1 cellular context compared by ENCODE assay signal in the genomic region with DNA sequence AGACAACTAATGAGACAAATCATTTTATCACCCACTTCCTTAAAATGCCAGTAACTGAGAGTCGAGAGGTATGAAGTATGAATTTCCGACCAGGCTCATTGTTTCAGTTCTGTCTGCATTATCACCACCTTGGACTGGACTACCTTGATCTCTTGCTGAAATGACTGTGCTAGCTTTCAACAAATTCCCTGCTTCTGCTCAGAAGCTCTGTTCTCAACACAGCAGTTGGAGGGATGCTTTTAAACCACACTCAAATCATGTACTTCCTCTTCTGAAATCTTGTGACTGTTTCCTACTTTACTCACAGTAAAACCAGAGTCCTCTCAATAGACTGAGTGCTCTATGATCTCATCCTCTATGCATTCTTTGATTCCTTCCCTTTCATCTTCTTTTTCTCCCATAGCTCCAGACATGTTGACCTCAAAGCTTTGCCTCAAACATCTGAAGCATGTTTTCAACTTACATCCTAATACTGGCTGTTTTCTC.
A peak's percentile ranks its signal among the peaks of the same experiment; 100 is the strongest.
TF ChIP-seq lines count a peak whose summit lies in the region.

No MANE protein-coding gene starts in this region.

TF ChIP-seq in GM12878, 131 proteins besides CTCF, POLR2A, EP300 and RAD21 (continued from another document and continues in another):
- TF ChIP-seq, protein P1, sequence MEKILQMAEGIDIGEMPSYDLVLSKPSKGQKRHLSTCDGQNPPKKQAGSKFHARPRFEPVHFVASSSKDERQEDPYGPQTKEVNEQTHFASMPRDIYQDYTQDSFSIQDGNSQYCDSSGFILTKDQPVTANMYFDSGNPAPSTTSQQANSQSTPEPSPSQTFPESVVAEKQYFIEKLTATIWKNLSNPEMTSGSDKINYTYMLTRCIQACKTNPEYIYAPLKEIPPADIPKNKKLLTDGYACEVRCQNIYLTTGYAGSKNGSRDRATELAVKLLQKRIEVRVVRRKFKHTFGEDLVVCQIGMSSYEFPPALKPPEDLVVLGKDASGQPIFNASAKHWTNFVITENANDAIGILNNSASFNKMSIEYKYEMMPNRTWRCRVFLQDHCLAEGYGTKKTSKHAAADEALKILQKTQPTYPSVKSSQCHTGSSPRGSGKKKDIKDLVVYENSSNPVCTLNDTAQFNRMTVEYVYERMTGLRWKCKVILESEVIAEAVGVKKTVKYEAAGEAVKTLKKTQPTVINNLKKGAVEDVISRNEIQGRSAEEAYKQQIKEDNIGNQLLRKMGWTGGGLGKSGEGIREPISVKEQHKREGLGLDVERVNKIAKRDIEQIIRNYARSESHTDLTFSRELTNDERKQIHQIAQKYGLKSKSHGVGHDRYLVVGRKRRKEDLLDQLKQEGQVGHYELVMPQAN (conservative IDR thresholded peaks at IDR 0.05): no peak
- TF ChIP-seq BACH1 (IDR thresholded peaks at IDR 0.05; ENCODE audit: borderline replicate concordance): peak; percentile 92
- TF ChIP-seq BMI1 (IDR thresholded peaks at IDR 0.05; ENCODE audit: borderline replicate concordance): peak; percentile 87
- TF ChIP-seq, protein P2, sequence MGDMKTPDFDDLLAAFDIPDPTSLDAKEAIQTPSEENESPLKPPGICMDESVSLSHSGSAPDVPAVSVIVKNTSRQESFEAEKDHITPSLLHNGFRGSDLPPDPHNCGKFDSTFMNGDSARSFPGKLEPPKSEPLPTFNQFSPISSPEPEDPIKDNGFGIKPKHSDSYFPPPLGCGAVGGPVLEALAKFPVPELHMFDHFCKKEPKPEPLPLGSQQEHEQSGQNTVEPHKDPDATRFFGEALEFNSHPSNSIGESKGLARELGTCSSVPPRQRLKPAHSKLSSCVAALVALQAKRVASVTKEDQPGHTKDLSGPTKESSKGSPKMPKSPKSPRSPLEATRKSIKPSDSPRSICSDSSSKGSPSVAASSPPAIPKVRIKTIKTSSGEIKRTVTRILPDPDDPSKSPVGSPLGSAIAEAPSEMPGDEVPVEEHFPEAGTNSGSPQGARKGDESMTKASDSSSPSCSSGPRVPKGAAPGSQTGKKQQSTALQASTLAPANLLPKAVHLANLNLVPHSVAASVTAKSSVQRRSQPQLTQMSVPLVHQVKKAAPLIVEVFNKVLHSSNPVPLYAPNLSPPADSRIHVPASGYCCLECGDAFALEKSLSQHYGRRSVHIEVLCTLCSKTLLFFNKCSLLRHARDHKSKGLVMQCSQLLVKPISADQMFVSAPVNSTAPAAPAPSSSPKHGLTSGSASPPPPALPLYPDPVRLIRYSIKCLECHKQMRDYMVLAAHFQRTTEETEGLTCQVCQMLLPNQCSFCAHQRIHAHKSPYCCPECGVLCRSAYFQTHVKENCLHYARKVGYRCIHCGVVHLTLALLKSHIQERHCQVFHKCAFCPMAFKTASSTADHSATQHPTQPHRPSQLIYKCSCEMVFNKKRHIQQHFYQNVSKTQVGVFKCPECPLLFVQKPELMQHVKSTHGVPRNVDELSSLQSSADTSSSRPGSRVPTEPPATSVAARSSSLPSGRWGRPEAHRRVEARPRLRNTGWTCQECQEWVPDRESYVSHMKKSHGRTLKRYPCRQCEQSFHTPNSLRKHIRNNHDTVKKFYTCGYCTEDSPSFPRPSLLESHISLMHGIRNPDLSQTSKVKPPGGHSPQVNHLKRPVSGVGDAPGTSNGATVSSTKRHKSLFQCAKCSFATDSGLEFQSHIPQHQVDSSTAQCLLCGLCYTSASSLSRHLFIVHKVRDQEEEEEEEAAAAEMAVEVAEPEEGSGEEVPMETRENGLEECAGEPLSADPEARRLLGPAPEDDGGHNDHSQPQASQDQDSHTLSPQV (IDR thresholded peaks at IDR 0.05): no peak
- peak; percentile 99 for TF ChIP-seq DPF2 (IDR thresholded peaks at IDR 0.05)
- TF ChIP-seq ZNF622 (IDR thresholded peaks at IDR 0.05): no peak
- TF ChIP-seq GABPA (IDR thresholded peaks at IDR 0.05; ENCODE audit: low read depth): peak; percentile 68
- TF ChIP-seq TCF12 (IDR thresholded peaks at IDR 0.05; ENCODE audit: low read depth, low read length): 0 out of 2 replicates have a peak, but pooled peaks have one; percentile 73
- TF ChIP-seq CBFB (IDR thresholded peaks at IDR 0.05; ENCODE audit: low read depth): peak; percentile 42; the same call in 1 of the 2 replicates
- TF ChIP-seq ATF7 (IDR thresholded peaks at IDR 0.05; ENCODE audit: low read depth): peak; percentile 93
- no peak for TF ChIP-seq RBBP5 (conservative IDR thresholded peaks at IDR 0.05)
- no peak for TF ChIP-seq YY1 (IDR thresholded peaks at IDR 0.05; ENCODE audit: low read depth, low read length)
- TF ChIP-seq ZSCAN29 (IDR thresholded peaks at IDR 0.05): peak; percentile 26; the same call in 1 of the 2 replicates
- TF ChIP-seq, protein P3, sequence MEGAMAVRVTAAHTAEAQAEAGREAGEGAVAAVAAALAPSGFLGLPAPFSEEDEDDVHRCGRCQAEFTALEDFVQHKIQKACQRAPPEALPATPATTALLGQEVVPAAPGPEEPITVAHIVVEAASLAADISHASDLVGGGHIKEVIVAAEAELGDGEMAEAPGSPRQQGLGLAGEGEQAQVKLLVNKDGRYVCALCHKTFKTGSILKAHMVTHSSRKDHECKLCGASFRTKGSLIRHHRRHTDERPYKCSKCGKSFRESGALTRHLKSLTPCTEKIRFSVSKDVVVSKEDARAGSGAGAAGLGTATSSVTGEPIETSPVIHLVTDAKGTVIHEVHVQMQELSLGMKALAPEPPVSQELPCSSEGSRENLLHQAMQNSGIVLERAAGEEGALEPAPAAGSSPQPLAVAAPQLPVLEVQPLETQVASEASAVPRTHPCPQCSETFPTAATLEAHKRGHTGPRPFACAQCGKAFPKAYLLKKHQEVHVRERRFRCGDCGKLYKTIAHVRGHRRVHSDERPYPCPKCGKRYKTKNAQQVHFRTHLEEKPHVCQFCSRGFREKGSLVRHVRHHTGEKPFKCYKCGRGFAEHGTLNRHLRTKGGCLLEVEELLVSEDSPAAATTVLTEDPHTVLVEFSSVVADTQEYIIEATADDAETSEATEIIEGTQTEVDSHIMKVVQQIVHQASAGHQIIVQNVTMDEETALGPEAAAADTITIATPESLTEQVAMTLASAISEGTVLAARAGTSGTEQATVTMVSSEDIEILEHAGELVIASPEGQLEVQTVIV (IDR thresholded peaks at IDR 0.05; ENCODE audit: borderline replicate concordance, partially characterized antibody): no peak
- 0 out of 3 replicates have a peak, but pooled peaks of 1 of the 2 experiments have one; percentile 52 for TF ChIP-seq EGR1 (IDR thresholded peaks at IDR 0.05; ENCODE audit: borderline replicate concordance in 1 of 2, low read depth in 2 of 2, low read length in 2 of 2)
- peak; percentile 100 for TF ChIP-seq EED (IDR thresholded peaks at IDR 0.05; ENCODE audit: low read depth)
- TF ChIP-seq ZNF24 (IDR thresholded peaks at IDR 0.05): peak; percentile 90
- TF ChIP-seq NR2C2 (IDR thresholded peaks at IDR 0.05; ENCODE audit: borderline replicate concordance, control insufficient read depth, insufficient read length, low read depth): no peak
- peak; percentile 75 for TF ChIP-seq NR2F1 (conservative IDR thresholded peaks at IDR 0.05)
- TF ChIP-seq NFIC (IDR thresholded peaks at IDR 0.05; ENCODE audit: low read depth, low read length): peak; percentile 98
- TF ChIP-seq BRCA1 (IDR thresholded peaks at IDR 0.05; ENCODE audit: low read depth, low read length): no peak
- no peak for TF ChIP-seq RFX5 (IDR thresholded peaks at IDR 0.05; ENCODE audit: low read depth, low read length)
- 0 out of 2 replicates have a peak, but pooled peaks have one; percentile 47 for TF ChIP-seq HDGF (IDR thresholded peaks at IDR 0.05)
- TF ChIP-seq, protein P4, sequence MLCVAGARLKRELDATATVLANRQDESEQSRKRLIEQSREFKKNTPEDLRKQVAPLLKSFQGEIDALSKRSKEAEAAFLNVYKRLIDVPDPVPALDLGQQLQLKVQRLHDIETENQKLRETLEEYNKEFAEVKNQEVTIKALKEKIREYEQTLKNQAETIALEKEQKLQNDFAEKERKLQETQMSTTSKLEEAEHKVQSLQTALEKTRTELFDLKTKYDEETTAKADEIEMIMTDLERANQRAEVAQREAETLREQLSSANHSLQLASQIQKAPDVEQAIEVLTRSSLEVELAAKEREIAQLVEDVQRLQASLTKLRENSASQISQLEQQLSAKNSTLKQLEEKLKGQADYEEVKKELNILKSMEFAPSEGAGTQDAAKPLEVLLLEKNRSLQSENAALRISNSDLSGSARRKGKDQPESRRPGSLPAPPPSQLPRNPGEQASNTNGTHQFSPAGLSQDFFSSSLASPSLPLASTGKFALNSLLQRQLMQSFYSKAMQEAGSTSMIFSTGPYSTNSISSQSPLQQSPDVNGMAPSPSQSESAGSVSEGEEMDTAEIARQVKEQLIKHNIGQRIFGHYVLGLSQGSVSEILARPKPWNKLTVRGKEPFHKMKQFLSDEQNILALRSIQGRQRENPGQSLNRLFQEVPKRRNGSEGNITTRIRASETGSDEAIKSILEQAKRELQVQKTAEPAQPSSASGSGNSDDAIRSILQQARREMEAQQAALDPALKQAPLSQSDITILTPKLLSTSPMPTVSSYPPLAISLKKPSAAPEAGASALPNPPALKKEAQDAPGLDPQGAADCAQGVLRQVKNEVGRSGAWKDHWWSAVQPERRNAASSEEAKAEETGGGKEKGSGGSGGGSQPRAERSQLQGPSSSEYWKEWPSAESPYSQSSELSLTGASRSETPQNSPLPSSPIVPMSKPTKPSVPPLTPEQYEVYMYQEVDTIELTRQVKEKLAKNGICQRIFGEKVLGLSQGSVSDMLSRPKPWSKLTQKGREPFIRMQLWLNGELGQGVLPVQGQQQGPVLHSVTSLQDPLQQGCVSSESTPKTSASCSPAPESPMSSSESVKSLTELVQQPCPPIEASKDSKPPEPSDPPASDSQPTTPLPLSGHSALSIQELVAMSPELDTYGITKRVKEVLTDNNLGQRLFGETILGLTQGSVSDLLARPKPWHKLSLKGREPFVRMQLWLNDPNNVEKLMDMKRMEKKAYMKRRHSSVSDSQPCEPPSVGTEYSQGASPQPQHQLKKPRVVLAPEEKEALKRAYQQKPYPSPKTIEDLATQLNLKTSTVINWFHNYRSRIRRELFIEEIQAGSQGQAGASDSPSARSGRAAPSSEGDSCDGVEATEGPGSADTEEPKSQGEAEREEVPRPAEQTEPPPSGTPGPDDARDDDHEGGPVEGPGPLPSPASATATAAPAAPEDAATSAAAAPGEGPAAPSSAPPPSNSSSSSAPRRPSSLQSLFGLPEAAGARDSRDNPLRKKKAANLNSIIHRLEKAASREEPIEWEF (IDR thresholded peaks at IDR 0.05; ENCODE audit: insufficient replicate concordance, low read depth, low read length): no peak
- peak; percentile 73 for TF ChIP-seq PAX5 (IDR thresholded peaks at IDR 0.05; ENCODE audit: borderline replicate concordance, low read depth, low read length)
- TF ChIP-seq SPI1 (IDR thresholded peaks at IDR 0.05; ENCODE audit: borderline replicate concordance, insufficient read depth, low read depth, low read length): peak; percentile 95
- peak; percentile 73 for TF ChIP-seq JUND (IDR thresholded peaks at IDR 0.05; ENCODE audit: low read depth, low read length)
- TF ChIP-seq ZNF384 (IDR thresholded peaks at IDR 0.05; ENCODE audit: borderline replicate concordance, low read depth, low read length): no peak
- peak; percentile 87 for TF ChIP-seq ZBED1 (IDR thresholded peaks at IDR 0.05; ENCODE audit: borderline replicate concordance)
- peak; percentile 98 for TF ChIP-seq BCL11A (IDR thresholded peaks at IDR 0.05; ENCODE audit: low read depth, low read length)
- TF ChIP-seq, protein P5, sequence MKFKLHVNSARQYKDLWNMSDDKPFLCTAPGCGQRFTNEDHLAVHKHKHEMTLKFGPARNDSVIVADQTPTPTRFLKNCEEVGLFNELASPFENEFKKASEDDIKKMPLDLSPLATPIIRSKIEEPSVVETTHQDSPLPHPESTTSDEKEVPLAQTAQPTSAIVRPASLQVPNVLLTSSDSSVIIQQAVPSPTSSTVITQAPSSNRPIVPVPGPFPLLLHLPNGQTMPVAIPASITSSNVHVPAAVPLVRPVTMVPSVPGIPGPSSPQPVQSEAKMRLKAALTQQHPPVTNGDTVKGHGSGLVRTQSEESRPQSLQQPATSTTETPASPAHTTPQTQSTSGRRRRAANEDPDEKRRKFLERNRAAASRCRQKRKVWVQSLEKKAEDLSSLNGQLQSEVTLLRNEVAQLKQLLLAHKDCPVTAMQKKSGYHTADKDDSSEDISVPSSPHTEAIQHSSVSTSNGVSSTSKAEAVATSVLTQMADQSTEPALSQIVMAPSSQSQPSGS (IDR thresholded peaks at IDR 0.05; ENCODE audit: low read length): peak; percentile 85; the same call in 1 of the 2 replicates
- TF ChIP-seq IKZF2 (IDR thresholded peaks at IDR 0.05): peak; percentile 99 to 100
- TF ChIP-seq, protein P6, sequence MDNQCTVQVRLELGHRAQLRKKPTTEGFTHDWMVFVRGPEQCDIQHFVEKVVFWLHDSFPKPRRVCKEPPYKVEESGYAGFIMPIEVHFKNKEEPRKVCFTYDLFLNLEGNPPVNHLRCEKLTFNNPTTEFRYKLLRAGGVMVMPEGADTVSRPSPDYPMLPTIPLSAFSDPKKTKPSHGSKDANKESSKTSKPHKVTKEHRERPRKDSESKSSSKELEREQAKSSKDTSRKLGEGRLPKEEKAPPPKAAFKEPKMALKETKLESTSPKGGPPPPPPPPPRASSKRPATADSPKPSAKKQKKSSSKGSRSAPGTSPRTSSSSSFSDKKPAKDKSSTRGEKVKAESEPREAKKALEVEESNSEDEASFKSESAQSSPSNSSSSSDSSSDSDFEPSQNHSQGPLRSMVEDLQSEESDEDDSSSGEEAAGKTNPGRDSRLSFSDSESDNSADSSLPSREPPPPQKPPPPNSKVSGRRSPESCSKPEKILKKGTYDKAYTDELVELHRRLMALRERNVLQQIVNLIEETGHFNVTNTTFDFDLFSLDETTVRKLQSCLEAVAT (IDR thresholded peaks at IDR 0.05): peak; percentile 77
- 0 out of 2 replicates have a peak, but pooled peaks have one; percentile 40 for TF ChIP-seq CBX5 (IDR thresholded peaks at IDR 0.05; ENCODE audit: low read depth)
- TF ChIP-seq CREM (IDR thresholded peaks at IDR 0.05; ENCODE audit: low read depth): peak; percentile 90
- no peak for TF ChIP-seq KAT2A (conservative IDR thresholded peaks at IDR 0.05; ENCODE audit: control insufficient read depth, low read depth, low read length)
- TF ChIP-seq PML (IDR thresholded peaks at IDR 0.05; ENCODE audit: low read length): peak; percentile 65; the same call in 1 of the 2 replicates
- no peak for TF ChIP-seq RELA (IDR thresholded peaks at IDR 0.05; ENCODE audit: borderline replicate concordance, partially characterized antibody)
- TF ChIP-seq, protein P7, sequence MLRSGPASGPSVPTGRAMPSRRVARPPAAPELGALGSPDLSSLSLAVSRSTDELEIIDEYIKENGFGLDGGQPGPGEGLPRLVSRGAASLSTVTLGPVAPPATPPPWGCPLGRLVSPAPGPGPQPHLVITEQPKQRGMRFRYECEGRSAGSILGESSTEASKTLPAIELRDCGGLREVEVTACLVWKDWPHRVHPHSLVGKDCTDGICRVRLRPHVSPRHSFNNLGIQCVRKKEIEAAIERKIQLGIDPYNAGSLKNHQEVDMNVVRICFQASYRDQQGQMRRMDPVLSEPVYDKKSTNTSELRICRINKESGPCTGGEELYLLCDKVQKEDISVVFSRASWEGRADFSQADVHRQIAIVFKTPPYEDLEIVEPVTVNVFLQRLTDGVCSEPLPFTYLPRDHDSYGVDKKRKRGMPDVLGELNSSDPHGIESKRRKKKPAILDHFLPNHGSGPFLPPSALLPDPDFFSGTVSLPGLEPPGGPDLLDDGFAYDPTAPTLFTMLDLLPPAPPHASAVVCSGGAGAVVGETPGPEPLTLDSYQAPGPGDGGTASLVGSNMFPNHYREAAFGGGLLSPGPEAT (IDR thresholded peaks at IDR 0.05; ENCODE audit: low read depth): peak; percentile 92
- TF ChIP-seq, protein P8, sequence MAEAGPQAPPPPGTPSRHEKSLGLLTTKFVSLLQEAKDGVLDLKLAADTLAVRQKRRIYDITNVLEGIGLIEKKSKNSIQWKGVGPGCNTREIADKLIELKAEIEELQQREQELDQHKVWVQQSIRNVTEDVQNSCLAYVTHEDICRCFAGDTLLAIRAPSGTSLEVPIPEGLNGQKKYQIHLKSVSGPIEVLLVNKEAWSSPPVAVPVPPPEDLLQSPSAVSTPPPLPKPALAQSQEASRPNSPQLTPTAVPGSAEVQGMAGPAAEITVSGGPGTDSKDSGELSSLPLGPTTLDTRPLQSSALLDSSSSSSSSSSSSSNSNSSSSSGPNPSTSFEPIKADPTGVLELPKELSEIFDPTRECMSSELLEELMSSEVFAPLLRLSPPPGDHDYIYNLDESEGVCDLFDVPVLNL (IDR thresholded peaks at IDR 0.05; ENCODE audit: low read depth, low read length): no peak
